ENCODE assay signal across 8 cellular contexts in the genomic region with DNA sequence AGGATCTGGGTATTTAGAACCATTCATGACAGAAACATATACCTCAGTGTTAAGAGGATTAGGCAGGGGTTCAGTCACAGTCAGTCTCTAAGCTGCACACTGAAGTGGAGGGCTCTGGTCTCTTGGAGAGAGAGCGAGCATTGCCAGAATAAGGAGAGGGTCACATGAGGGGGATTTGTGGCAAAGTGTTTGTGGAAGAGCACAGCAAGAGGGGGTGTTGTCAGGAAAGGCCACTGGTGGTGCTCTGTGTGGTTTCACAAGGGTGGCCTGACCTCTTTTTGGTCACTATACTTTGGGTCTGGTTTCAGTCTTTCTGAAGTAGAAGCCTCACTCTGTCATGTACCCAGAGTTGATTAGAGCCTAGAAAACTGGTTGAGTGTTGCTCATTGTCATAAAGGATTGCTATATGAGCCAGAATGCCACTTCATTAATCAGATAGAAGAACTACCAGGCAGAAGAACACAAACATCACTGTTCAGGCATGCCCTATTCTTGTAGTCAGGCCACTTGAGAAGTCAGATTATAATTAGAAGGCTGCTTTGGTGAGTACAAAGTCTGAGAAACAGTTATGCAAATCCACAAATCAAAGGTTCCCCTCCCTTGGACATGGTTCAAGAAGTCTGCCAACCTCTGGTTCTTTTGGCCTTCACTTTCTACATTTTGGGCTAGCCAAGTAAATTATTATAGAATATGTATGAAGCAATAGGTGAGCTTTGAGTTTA. TPM values are rescaled to one million over a fixed set of nuclear protein-coding genes. Genes with fewer than 3 reads are reported as not detected.
A peak's percentile ranks its signal among the peaks of the same experiment; 100 is the strongest.
DNase-seq lines count a peak whose midpoint lies in the region; ATAC-seq and TF ChIP-seq lines count a peak whose summit lies in the region.

No MANE protein-coding gene starts in this region.

- POLR2A ChIA-PET in CD4-positive, alpha-beta memory T cell (lab: Charles Lee; ENCODE audit: partially characterized antibody) = no interaction called here

- TF ChIP-seq POLR2A in esophagus squamous epithelium (IDR thresholded peaks at IDR 0.05) = no peak

- H3K4me1 ChIP-seq in CD4-positive, alpha-beta memory T cell (ENCODE audit: insufficient read depth, low read length) = no peaks in the 10 kb centered on the region
- peaks cover 0 to 65% (median 26%) of the 10 kb centered on the region in 3 donors for H3K4me1 ChIP-seq in esophagus squamous epithelium

- peaks cover 4 to 12% (median 9%) of the 10 kb centered on the region in 4 donors for H3K4me1 Mint-ChIP-seq in CD4-positive, alpha-beta memory T cell

- WGBS in esophagus squamous epithelium, 2 donors = 71 to 88% methylated on average over 1 of the region's 1 CpG

- peak overlapping the region in 4 of 7 donors; percentile 22 to 77 (median 38) for H3K27ac Mint-ChIP-seq in CD4-positive, alpha-beta memory T cell

- no peaks in the 10 kb centered on the region for H3K27me3 ChIP-seq in CD4-positive, alpha-beta memory T cell (ENCODE audit: insufficient read depth, low read length)
- no peaks in the 10 kb centered on the region for H3K27me3 ChIP-seq in esophagus squamous epithelium

- H3K4me3 Mint-ChIP-seq in CD4-positive, alpha-beta memory T cell = no peak overlapping the region

- TF ChIP-seq CTCF in esophagus squamous epithelium (IDR thresholded peaks at IDR 0.05) = no peak

- ATAC-seq in GM19468 (IDR thresholded peaks at IDR 0.05; ENCODE audit: extremely low read depth, unreplicated experiment) (peak; percentile 81), HG03378 (IDR thresholded peaks at IDR 0.05; ENCODE audit: unreplicated experiment) (peak; percentile 91)

- H3K9me3 Mint-ChIP-seq in CD4-positive, alpha-beta memory T cell = no peaks in the 10 kb centered on the region

- no peak overlapping the region for H3K27ac ChIP-seq in CD4-positive, alpha-beta memory T cell (ENCODE audit: low read depth, low read length)
- H3K27ac ChIP-seq in esophagus squamous epithelium = peak overlapping the region; percentile 81 to 84 (median 82)

- CTCF ChIA-PET in CD4-positive, alpha-beta memory T cell (lab: Charles Lee; ENCODE audit: partially characterized antibody) = interaction anchor here (1.1 to 1.3 kb wide), 2 partner anchors 9 to 86 kb away, joined by 3 read pairs; no protein-coding TSS in a partner anchor

- intact Hi-C loops in CD4-positive, alpha-beta memory T cell (cut with micrococcal nuclease) = no loop called here
- intact Hi-C loops in esophagus squamous epithelium (cut with DNase I) = no loop called here

- H3K4me3 ChIP-seq in CD4-positive, alpha-beta memory T cell (ENCODE audit: low read length in 2 of 2) = no peak overlapping the region
- H3K4me3 ChIP-seq in esophagus squamous epithelium = no peak overlapping the region

- no peaks in the 10 kb centered on the region for H3K36me3 ChIP-seq in CD4-positive, alpha-beta memory T cell (ENCODE audit: insufficient read depth, low read length)
- H3K36me3 ChIP-seq in esophagus squamous epithelium = peaks cover 0 to 32% (median 11%) of the 10 kb centered on the region in 3 donors

- DNase-seq in CD4-positive, alpha-beta memory T cell = no peak
- DNase-seq in esophagus squamous epithelium (lab: John Stamatoyannopoulos, UW) = no peak
- no peak for DNase-seq in glomerular visceral epithelial cell (ENCODE audit: extremely low spot score)
- no peak for DNase-seq in activated CD4-positive, alpha-beta T cell treated with anti-CD3 and anti-CD28 coated beads, Interleukin-2, amount 50 U/mL, for 1 hour
- DNase-seq in activated CD4-positive, alpha-beta T cell treated with anti-CD3 and anti-CD28 coated beads, Interleukin-2, amount 50 U/mL, for 4 hours = no peak
- no peak for DNase-seq in SHP77 treated with DMSO at 0.1 percent for 48 hours (lab: John Stamatoyannopoulos, UW)

- no peaks in the 10 kb centered on the region for H3K9me3 ChIP-seq in CD4-positive, alpha-beta memory T cell (ENCODE audit: control insufficient read depth in 1 of 2, low read length in 2 of 2)
- H3K9me3 ChIP-seq in esophagus squamous epithelium = no peaks in the 10 kb centered on the region

- peaks cover 32 to 38% of the 10 kb centered on the region in 2 donors for H3K36me3 Mint-ChIP-seq in CD4-positive, alpha-beta memory T cell

- no peaks in the 10 kb centered on the region for H3K27me3 Mint-ChIP-seq in CD4-positive, alpha-beta memory T cell

RNA-seq across cellular contexts. Expression of gene TMEM19, which starts 8.4 kb away (rescaled TPM):
- total RNA-seq in CD4-positive, alpha-beta memory T cell = 10 to 100 TPM; 10.5 to 14.1 TPM
- 10 to 100 TPM; 28.0 to 49.0 TPM for polyA plus RNA-seq in CD4-positive, alpha-beta memory T cell
- total RNA-seq in esophagus squamous epithelium = 10 to 100 TPM; 48.2 to 94.5 (median 68.4) TPM

RNA-seq across cellular contexts. Expression of gene THAP2, which starts 30.2 kb away (rescaled TPM):
- total RNA-seq in CD4-positive, alpha-beta memory T cell = 10 to 100 TPM; 13.1 to 14.0 TPM
- 10 to 100 TPM in 1 of 2 donors, 1 to 10 TPM in 1; 6.3 to 10.4 TPM for polyA plus RNA-seq in CD4-positive, alpha-beta memory T cell
- 10 to 100 TPM in 1 of 4 donors, 1 to 10 TPM in 3; 4.8 to 11.3 (median 6.0) TPM for total RNA-seq in esophagus squamous epithelium

RNA-seq across cellular contexts. Expression of gene ZFC3H1, which starts 30.6 kb away (rescaled TPM):
- 100 to 1,000 TPM; 118 to 121 TPM for total RNA-seq in CD4-positive, alpha-beta memory T cell
- polyA plus RNA-seq in CD4-positive, alpha-beta memory T cell = 10 to 100 TPM; 15.0 to 30.2 TPM
- total RNA-seq in esophagus squamous epithelium = 10 to 100 TPM; 17.7 to 60.8 (median 52.2) TPM
